Comparison of ENCODE assay signal across 14 cellular contexts in the genomic region with DNA sequence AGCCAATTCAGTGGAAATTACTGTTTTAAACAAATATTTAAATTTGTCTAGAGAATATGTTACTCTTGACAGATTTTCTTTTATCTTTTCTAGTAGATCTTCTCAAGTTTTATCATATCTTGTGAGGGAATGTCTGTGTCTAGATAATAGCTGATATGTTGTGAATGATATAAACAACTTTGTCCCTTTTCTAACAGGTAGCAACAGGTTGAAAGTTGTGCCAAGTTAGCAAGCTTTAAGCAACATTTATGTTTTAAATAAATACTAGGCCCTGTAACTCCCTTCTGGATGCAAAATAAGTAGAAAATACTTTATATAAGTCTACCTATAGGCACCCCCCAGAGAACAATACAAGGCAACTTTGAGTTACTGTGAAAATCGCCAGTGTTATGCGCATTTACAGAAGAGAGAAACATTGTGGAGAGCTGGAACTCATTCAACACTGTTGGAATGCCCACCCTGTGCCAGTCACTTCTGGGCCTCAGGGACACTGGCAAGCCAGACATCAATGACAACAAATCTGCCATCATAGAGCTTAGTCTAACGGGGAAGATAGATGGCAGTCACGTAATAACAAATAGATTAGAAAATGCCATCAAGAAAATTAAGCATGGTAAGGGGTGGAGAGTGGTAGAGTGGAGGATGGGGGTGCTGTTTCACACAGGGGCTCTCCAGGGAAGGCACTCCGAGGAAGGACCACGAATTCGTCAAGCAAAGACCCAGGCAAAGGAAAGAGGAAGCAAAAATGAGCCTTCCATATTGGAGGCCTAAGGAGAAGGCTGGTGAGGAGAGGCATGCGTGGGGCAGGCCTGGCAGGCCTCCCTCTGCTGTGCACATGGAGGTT.
"Had no signal": no experiment of that assay in that cellular context is flagged by ENCODE, and none has a peak within 500 bp of the region (broad histone marks: within the 10 kb centered on the region; RNA-seq: fewer than 3 reads in every experiment).

No MANE protein-coding gene starts in this region.

- H3K27ac Mint-ChIP-seq: mesothelial cell of epicardium; stimulated activated naive CD8-positive, alpha-beta T cell treated with anti-CD3 and anti-CD28 coated beads, Interleukin-15, Interleukin-2, amounts not matched to agents 100 ng/mL and 50 ng/mL, for 24 hours; T-helper 2 cell treated with Interferon-gamma antibody and Interleukin-4, amounts not matched to agents 5 μg/mL and 100 μg/mL, for 36 hours; type B pancreatic cell had no signal

- H3K4me1 ChIP-seq: prostate gland had no signal

- H3K27ac ChIP-seq: esophagus muscularis mucosa, lower lobe of right lung, prostate gland, right lobe of liver, suprapubic skin had no signal

- H3K36me3 Mint-ChIP-seq: mesothelial cell of epicardium, type B pancreatic cell had no signal

- H3K4me3 Mint-ChIP-seq: mesothelial cell of epicardium; stimulated activated naive CD8-positive, alpha-beta T cell treated with anti-CD3 and anti-CD28 coated beads, Interleukin-15, Interleukin-2, amounts not matched to agents 100 ng/mL and 50 ng/mL, for 24 hours; T-helper 2 cell treated with Interferon-gamma antibody and Interleukin-4, amounts not matched to agents 5 μg/mL and 100 μg/mL, for 36 hours; type B pancreatic cell had no signal

- ATAC-seq: left colon, lower lobe of right lung, right lobe of liver had no signal

- DNase-seq: activated CD4-positive, CD25-positive, alpha-beta regulatory T cell treated with anti-CD3 and anti-CD28 coated beads, Interleukin-2, amount 50 U/mL, for 72 hours; activated naive CD4-positive, alpha-beta T cell; activated T-cell treated with anti-CD3 and anti-CD28 coated beads for 4 hours; anterior cingulate cortex; left colon; lower lobe of right lung; right lobe of liver had no signal

- H3K27me3 ChIP-seq: right lobe of liver had no signal

- H3K9me3 ChIP-seq: esophagus muscularis mucosa, lower lobe of right lung, prostate gland, right lobe of liver, suprapubic skin had no signal

- H3K4me3 ChIP-seq: esophagus muscularis mucosa, lower lobe of right lung, prostate gland, right lobe of liver, suprapubic skin had no signal

- H3K36me3 ChIP-seq: esophagus muscularis mucosa, lower lobe of right lung, prostate gland, right lobe of liver, suprapubic skin had no signal
